ENCODE assay signal across 17 cellular contexts in genomic region chr16:17078950-17079631, GRCh38.
DNase-seq lines count a peak whose midpoint lies in the region; ATAC-seq and TF ChIP-seq lines count a peak whose summit lies in the region.
"Had no signal": no experiment of that assay in that cellular context is flagged by ENCODE, and none has a peak within 500 bp of the region (broad histone marks: within the 10 kb centered on the region; RNA-seq: fewer than 3 reads in every experiment).

No MANE protein-coding gene starts in this region.

- no peak overlapping the region for H3K4ac ChIP-seq in H9 (ENCODE audit: low read depth, low read length)

- no peaks in the 10 kb centered on the region for H3K79me2 ChIP-seq in H9 (ENCODE audit: insufficient read depth, low read length)

- TF ChIP-seq CTCF in H9 (conservative IDR thresholded peaks at IDR 0.05) (peak; percentile 47), endodermal cell (conservative IDR thresholded peaks at IDR 0.05) (peak; percentile 47)

- H3K18ac ChIP-seq in H9 (ENCODE audit: insufficient read length, low read depth, low read length), result no peak overlapping the region

- H3K9ac ChIP-seq in H9 (ENCODE audit: extremely low read depth, insufficient read length, low read length), result no peak overlapping the region
- H3K9ac ChIP-seq in endodermal cell (ENCODE audit: extremely low read depth, low read length, poor library complexity, severe bottlenecking), result no peak overlapping the region

- no peak overlapping the region for H3K56ac ChIP-seq in H9 (ENCODE audit: insufficient read length, low read depth, low read length)

- H2BK5ac ChIP-seq in H9 (ENCODE audit: insufficient read length, low read length), result no peak overlapping the region

- no peak overlapping the region for H2BK15ac ChIP-seq in H9 (ENCODE audit: low read depth, low read length)

- peaks cover 51 to 61% of the 10 kb centered on the region in 2 experiments for H3K4me1 Mint-ChIP-seq in H9
- peaks cover 23% of the 10 kb centered on the region for H3K4me1 Mint-ChIP-seq in endodermal cell
- H3K4me1 Mint-ChIP-seq: B cell had no signal

- no peaks in the 10 kb centered on the region for H3K79me1 ChIP-seq in H9 (ENCODE audit: insufficient read depth, low read depth, low read length, poor library complexity, severe bottlenecking)

- H3K9me3 ChIP-seq in H9 (ENCODE audit: control insufficient read depth, low read depth, low read length) (no peaks in the 10 kb centered on the region), endodermal cell (ENCODE audit: control insufficient read depth, low read length) (peaks cover 17% of the 10 kb centered on the region)
- H3K9me3 ChIP-seq: MG63 had no signal

- H4K8ac ChIP-seq in H9 (replicated peaks; ENCODE audit: insufficient read length, low read depth, low read length), result no peak overlapping the region

- H3K4me3 Mint-ChIP-seq in H9 (no peak overlapping the region), endodermal cell (no peak overlapping the region)
- H3K4me3 Mint-ChIP-seq: B cell; CD4-positive, alpha-beta T cell had no signal

- H2BK12ac ChIP-seq in H9 (ENCODE audit: insufficient read length, low read depth, low read length), result no peak overlapping the region

- H3K23me2 ChIP-seq in H9 (ENCODE audit: insufficient read length, low read depth, low read length, poor library complexity, severe bottlenecking), result no peaks in the 10 kb centered on the region

- H2AFZ ChIP-seq in H9 (ENCODE audit: low read length), result no peak overlapping the region

- H4K20me1 ChIP-seq in H9 (ENCODE audit: control insufficient read depth, insufficient read depth, insufficient read length), result no peaks in the 10 kb centered on the region

- H3K36me3 ChIP-seq in endodermal cell (ENCODE audit: control insufficient read depth, insufficient read depth, low read length), result no peaks in the 10 kb centered on the region
- H3K36me3 ChIP-seq: MG63 had no signal

- H3K27ac ChIP-seq in H9 (ENCODE audit: insufficient read length, low read depth, low read length) (no peak overlapping the region), endodermal cell (ENCODE audit: low read depth, low read length) (no peak overlapping the region)

- H4K5ac ChIP-seq in H9 (ENCODE audit: insufficient read length, low read depth, low read length), result no peak overlapping the region

- H4K91ac ChIP-seq in H9 (ENCODE audit: insufficient read length, low read depth, low read length), result no peak overlapping the region

- H3K4me1 ChIP-seq in H9 (ENCODE audit: insufficient read depth, low read length), result peaks cover 12% of the 10 kb centered on the region; the same call in 1 of the 2 replicates
- peaks cover 3% of the 10 kb centered on the region for H3K4me1 ChIP-seq in endodermal cell (ENCODE audit: control insufficient read depth, insufficient read depth, low read length)

- no peaks in the 10 kb centered on the region for H3K27me3 ChIP-seq in H9 (ENCODE audit: insufficient read depth, low read length)
- H3K27me3 ChIP-seq in endodermal cell (ENCODE audit: control insufficient read depth, insufficient read depth, low read length, poor library complexity, severe bottlenecking), result no peaks in the 10 kb centered on the region

- ATAC-seq in HG03571 (IDR thresholded peaks at IDR 0.05; ENCODE audit: unreplicated experiment), result no peak
- ATAC-seq: Panc1 had no signal

- no peak overlapping the region for H3K4me2 ChIP-seq in H9 (ENCODE audit: insufficient read depth, insufficient read length, low read length)

- H2BK120ac ChIP-seq in H9 (ENCODE audit: low read depth, low read length, poor library complexity, severe bottlenecking), result no peak overlapping the region

- no CpG with 5 or more reads among the region's 5 CpGs for WGBS in H9 (ENCODE audit: extremely low coverage, insufficient read length, low lambda C conversion rate)
- 75 to 85% methylated on average over 4 to 5 of the region's 5 CpGs for WGBS in endodermal cell (ENCODE audit: insufficient coverage in 1 of 2, insufficient read length in 1 of 2), 2 experiments

- H2AK5ac ChIP-seq in H9 (ENCODE audit: insufficient read length, low read length), result no peak overlapping the region

- H3K9me3 Mint-ChIP-seq in H9 (peaks cover 16 to 23% of the 10 kb centered on the region in 2 experiments), endodermal cell (peaks cover 8% of the 10 kb centered on the region)

- no peak for DNase-seq in H9
- peak; percentile 12 for DNase-seq in NCI-H1105 treated with DMSO at 0.1 percent for 48 hours (lab: John Stamatoyannopoulos, UW)
- peak; percentile 53 for DNase-seq in NCI-H82 (lab: John Stamatoyannopoulos, UW)
- DNase-seq in endodermal cell, result no peak
- no peak for DNase-seq in foreskin melanocyte
- no peak for DNase-seq in NCI-H187 treated with DMSO at 0.1 percent for 48 hours (lab: John Stamatoyannopoulos, UW)
- no peak for DNase-seq in HT-29 (ENCODE audit: low spot score)
- DNase-seq: ACHN; CD4-positive, alpha-beta T cell; IMR-90; Karpas-422; MG63; NCI-H2029 treated with DMSO at 0.1 percent for 48 hours; NCI-H748 treated with DMSO at 0.1 percent for 48 hours had no signal

- peaks cover 6% of the 10 kb centered on the region; the same call in 1 of the 2 replicates for H3K27me3 Mint-ChIP-seq in H9 (ENCODE audit: low read depth)
- H3K27me3 Mint-ChIP-seq in endodermal cell (ENCODE audit: insufficient read depth), result no peaks in the 10 kb centered on the region
- H3K27me3 Mint-ChIP-seq: B cell; CD4-positive, alpha-beta T cell had no signal

- H3T11ph ChIP-seq in H9 (ENCODE audit: low read length), result peak overlapping the region; percentile 85

- H3K14ac ChIP-seq in H9 (ENCODE audit: insufficient read depth, low read length), result no peak overlapping the region

- no peak overlapping the region for H3K23ac ChIP-seq in H9 (ENCODE audit: insufficient read length, low read depth, low read length)

- no peak overlapping the region for H3K4me3 ChIP-seq in endodermal cell (ENCODE audit: low read length)
- H3K4me3 ChIP-seq: MG63 had no signal

- H3K27ac Mint-ChIP-seq in H9 (0 out of 7 replicates have a peak overlapping the region, but pooled peaks of 1 of the 3 experiments have one; percentile 49), endodermal cell (no peak overlapping the region)
- H3K27ac Mint-ChIP-seq: B cell; CD4-positive, alpha-beta T cell had no signal

- no peak overlapping the region for H2BK20ac ChIP-seq in H9 (ENCODE audit: low read depth, low read length, poor library complexity, severe bottlenecking)

- peaks cover 7 to 12% (median 7%) of the 10 kb centered on the region in 3 experiments for H3K36me3 Mint-ChIP-seq in H9 (ENCODE audit: insufficient read depth in 1 of 3, low read depth in 3 of 3)
- H3K36me3 Mint-ChIP-seq in endodermal cell (ENCODE audit: low read depth), result no peaks in the 10 kb centered on the region

Comparison
In these comparisons a context has a peak if more than half of its experiments do, and no peak if none do; other contexts are left out.
1. DNase-seq: peak in NCI-H1105 treated with DMSO at 0.1 percent for 48 hours (single experiment) and NCI-H82 (single experiment); none in H9 (single experiment), endodermal cell (single experiment), foreskin melanocyte (single experiment), NCI-H187 treated with DMSO at 0.1 percent for 48 hours (single experiment) and HT-29 (single experiment).